Comparison of ENCODE assay signal across 17 cellular contexts in genomic region chr3:71184252-71184651, GRCh38.
"Had no signal": no experiment of that assay in that cellular context is flagged by ENCODE, and none has a peak within 500 bp of the region (broad histone marks: within the 10 kb centered on the region; RNA-seq: fewer than 3 reads in every experiment).

No MANE protein-coding gene starts in this region.

- H2AFZ ChIP-seq: neural progenitor cell had no signal

- H3K9ac ChIP-seq: neural progenitor cell had no signal

- DNase-seq: activated CD4-positive, alpha-beta T cell treated with anti-CD3 and anti-CD28 coated beads, Interleukin-2, amount 50 U/mL, for 1 hour; activated gamma-delta T cell treated with Interleukin-2 at 50 U/mL for 16 hours; anterior cingulate cortex; caudate nucleus; foreskin keratinocyte; hippocampal formation; islet precursor cell; midbrain; psoas muscle; right cardiac atrium; stomach had no signal

- ATAC-seq: activated CD4-positive, CD25-positive, alpha-beta regulatory T cell treated with anti-CD3 and anti-CD28 coated beads, Interleukin-2, amount 50 U/mL, for 24 hours; foreskin keratinocyte; psoas muscle; right cardiac atrium had no signal

- H3K9me3 ChIP-seq: psoas muscle, stomach had no signal

- H3K4me1 ChIP-seq: foreskin keratinocyte, psoas muscle had no signal

- H3K36me3 Mint-ChIP-seq: brain, neural progenitor cell had no signal

- H3K4me3 ChIP-seq: lung, neural progenitor cell, psoas muscle, stomach had no signal

- H3K4me1 Mint-ChIP-seq: brain, neural progenitor cell had no signal

- H3K27ac ChIP-seq: foreskin keratinocyte, neural progenitor cell, psoas muscle, stomach had no signal

- H3K9me3 Mint-ChIP-seq: activated T-helper 1 cell treated with anti-CD3 and anti-CD28 coated beads, Interleukin-12 subunit alpha, Interleukin-12 subunit beta, Interleukin-2, Interleukin-4 antibody, amounts not matched to agents 30 ng/mL and 10 ng/mL and 1 ng/mL, durations not matched to agents 14 hours and 24 hours and 36 hours; brain; neural progenitor cell; type B pancreatic cell had no signal

- H3K4me2 ChIP-seq: neural progenitor cell had no signal

- H3K4me3 Mint-ChIP-seq: activated T-helper 1 cell treated with anti-CD3 and anti-CD28 coated beads, Interleukin-12 subunit alpha, Interleukin-12 subunit beta, Interleukin-2, Interleukin-4 antibody, amounts not matched to agents 30 ng/mL and 10 ng/mL and 1 ng/mL, durations not matched to agents 14 hours and 24 hours and 36 hours; brain; neural progenitor cell; type B pancreatic cell had no signal

- H3K27me3 Mint-ChIP-seq: brain, type B pancreatic cell had no signal

- H3K36me3 ChIP-seq: neural progenitor cell, stomach had no signal

- H3K27ac Mint-ChIP-seq: activated T-helper 1 cell treated with anti-CD3 and anti-CD28 coated beads, Interleukin-12 subunit alpha, Interleukin-12 subunit beta, Interleukin-2, Interleukin-4 antibody, amounts not matched to agents 30 ng/mL and 10 ng/mL and 1 ng/mL, durations not matched to agents 14 hours and 24 hours and 36 hours; brain; neural progenitor cell; type B pancreatic cell had no signal

- H3K27me3 ChIP-seq: foreskin keratinocyte, neural progenitor cell, stomach had no signal
